Comparison of ENCODE assay signal across 15 cellular contexts in genomic region chr9:137783521-137783920, GRCh38.
"Had no signal": no experiment of that assay in that cellular context is flagged by ENCODE, and none has a peak within 500 bp of the region (broad histone marks: within the 10 kb centered on the region; RNA-seq: fewer than 3 reads in every experiment).

No MANE protein-coding gene starts in this region.

- H3K4me1 ChIP-seq: right atrium auricular region, tibial artery, uterus had no signal

- H3K27ac ChIP-seq: coronary artery, right atrium auricular region, tibial artery, uterus had no signal

- H3K27ac Mint-ChIP-seq: activated naive CD8-positive, alpha-beta T cell had no signal

- H3K27me3 Mint-ChIP-seq: activated naive CD8-positive, alpha-beta T cell; naive thymus-derived CD8-positive, alpha-beta T cell had no signal

- H3K4me3 Mint-ChIP-seq: activated naive CD8-positive, alpha-beta T cell; activated T-cell treated with anti-CD3 and anti-CD28 coated beads, Interleukin-2, amount 50 U/mL, for 4 hours; naive thymus-derived CD8-positive, alpha-beta T cell had no signal

- H3K27me3 ChIP-seq: right atrium auricular region, tibial artery, uterus had no signal

- H3K4me3 ChIP-seq: coronary artery, lung, right atrium auricular region, tibial artery, uterus had no signal

- DNase-seq: activated CD4-positive, alpha-beta T cell treated with anti-CD3 and anti-CD28 coated beads, Interleukin-2, amount 50 U/mL, for 4 hours; activated gamma-delta T cell treated with Interleukin-2 at 50 U/mL for 16 hours; activated T-cell treated with anti-CD3 and anti-CD28 coated beads, Interleukin-2, amount 50 U/mL, for 4 hours; amniotic stem cell; caudate nucleus; glutamatergic neuron; left cardiac atrium; naive thymus-derived CD8-positive, alpha-beta T cell; tibial artery; uterus had no signal

- H3K9me3 Mint-ChIP-seq: activated T-cell treated with anti-CD3 and anti-CD28 coated beads, Interleukin-2, amount 50 U/mL, for 4 hours; naive thymus-derived CD8-positive, alpha-beta T cell had no signal

- ATAC-seq: activated CD4-positive, CD25-positive, alpha-beta regulatory T cell treated with anti-CD3 and anti-CD28 coated beads, Interleukin-2, amount 50 U/mL, for 24 hours; activated T-cell treated with anti-CD3 and anti-CD28 coated beads, Interleukin-2, amount 50 U/mL, for 4 hours; left cardiac atrium; naive thymus-derived CD8-positive, alpha-beta T cell had no signal

- H3K36me3 ChIP-seq: uterus had no signal

- H3K9me3 ChIP-seq: right atrium auricular region, tibial artery, uterus had no signal
